Comparison of ENCODE assay signal across 11 cellular contexts in genomic region chr1:234163267-234163919, GRCh38.
"Had no signal": no experiment of that assay in that cellular context is flagged by ENCODE, and none has a peak within 500 bp of the region (broad histone marks: within the 10 kb centered on the region; RNA-seq: fewer than 3 reads in every experiment).

No MANE protein-coding gene starts in this region.

- H3K36me3 ChIP-seq: pancreas, stomach had no signal

- H3K4me3 ChIP-seq: mucosa of descending colon, pancreas, stomach, testis had no signal

- ATAC-seq: mucosa of descending colon; naive thymus-derived CD4-positive, alpha-beta T cell; pancreas; sciatic nerve had no signal

- DNase-seq: activated CD4-positive, alpha-beta T cell treated with anti-CD3 and anti-CD28 coated beads, Interleukin-2, amount 10 ng/mL, durations not matched to agents 7 days and 5 days; activated CD8-positive, alpha-beta memory T cell treated with anti-CD3 and anti-CD28 coated beads, Interleukin-2, amount 50 U/mL, for 48 hours; islet precursor cell; mammary epithelial cell; mucosa of descending colon; naive thymus-derived CD4-positive, alpha-beta T cell; pancreas; stomach; testis had no signal

- H3K36me3 Mint-ChIP-seq: WTC11 had no signal

- H3K9me3 Mint-ChIP-seq: activated CD4-positive, alpha-beta T cell treated with anti-CD3 and anti-CD28 coated beads, Interleukin-2, amount 10 ng/mL, durations not matched to agents 7 days and 5 days; naive thymus-derived CD4-positive, alpha-beta T cell had no signal

- H3K27me3 ChIP-seq: pancreas, testis had no signal

- H3K27ac Mint-ChIP-seq: activated CD4-positive, alpha-beta T cell treated with anti-CD3 and anti-CD28 coated beads, Interleukin-2, amount 10 ng/mL, durations not matched to agents 7 days and 5 days; naive thymus-derived CD4-positive, alpha-beta T cell; WTC11 had no signal

- H3K4me1 ChIP-seq: pancreas, stomach, testis had no signal

- H3K9me3 ChIP-seq: mucosa of descending colon, pancreas, stomach, testis had no signal

- H3K27ac ChIP-seq: pancreas, stomach, testis had no signal

- H3K4me3 Mint-ChIP-seq: activated CD4-positive, alpha-beta T cell treated with anti-CD3 and anti-CD28 coated beads, Interleukin-2, amount 10 ng/mL, durations not matched to agents 7 days and 5 days; WTC11 had no signal
